In the genomic region with DNA sequence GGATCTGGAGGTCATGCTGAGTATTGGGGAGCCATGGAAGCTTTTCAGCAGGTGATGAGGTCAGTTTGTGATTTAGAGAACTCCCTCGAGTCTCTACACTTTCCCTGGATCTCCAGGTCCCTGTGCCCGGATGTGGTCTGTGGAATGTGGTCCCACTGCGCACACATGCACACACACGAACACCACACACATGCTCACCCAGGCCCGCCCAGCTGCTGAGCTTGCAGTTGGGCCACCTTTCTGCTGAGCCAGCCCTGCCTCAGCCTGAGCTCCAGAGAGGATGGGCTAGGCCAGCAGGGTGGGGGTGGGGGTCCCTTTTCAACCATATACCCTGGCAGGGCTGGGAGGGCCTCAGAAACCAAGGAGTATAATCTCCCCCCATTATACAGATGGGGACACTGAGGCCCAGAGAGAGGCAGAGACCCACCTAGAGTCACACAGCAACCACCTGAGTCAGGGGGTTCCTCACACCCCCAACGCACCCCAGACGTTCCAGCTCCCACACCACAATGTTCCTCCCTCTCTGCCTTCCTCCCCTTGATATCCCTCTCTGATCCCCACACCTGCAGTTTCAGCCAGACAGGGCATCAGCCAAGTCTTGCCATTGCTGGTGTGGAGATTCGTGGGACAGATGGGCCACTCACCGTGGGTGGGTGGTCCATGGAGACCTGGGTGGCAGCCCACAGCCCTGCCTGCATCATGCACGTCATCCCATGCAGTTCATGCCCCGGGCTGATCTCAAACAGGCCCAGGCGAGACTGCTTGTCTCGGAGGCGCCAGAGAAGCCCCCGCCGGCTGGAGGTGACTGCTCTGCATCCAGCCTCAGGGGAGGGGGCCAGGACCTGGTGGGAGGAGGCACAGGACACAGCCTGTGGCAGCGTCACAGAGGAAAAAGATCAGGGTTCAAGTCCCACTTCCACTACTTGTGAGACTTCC, we compare ENCODE assay signal across 1 cellular context.
TF ChIP-seq lines count a peak whose summit lies in the region.

No MANE protein-coding gene starts in this region.

TF ChIP-seq in K562, 482 proteins besides CTCF, POLR2A, EP300 and RAD21:
- peak; percentile 12; the same call in 1 of the 2 replicates for TF ChIP-seq POLR2AphosphoS5 (IDR thresholded peaks at IDR 0.05; ENCODE audit: control insufficient read depth, insufficient read depth, low read depth, low read length)
- TF ChIP-seq ELF4 (CRISPR knock-in tag; IDR thresholded peaks at IDR 0.05): no peak
- TF ChIP-seq, protein P1, sequence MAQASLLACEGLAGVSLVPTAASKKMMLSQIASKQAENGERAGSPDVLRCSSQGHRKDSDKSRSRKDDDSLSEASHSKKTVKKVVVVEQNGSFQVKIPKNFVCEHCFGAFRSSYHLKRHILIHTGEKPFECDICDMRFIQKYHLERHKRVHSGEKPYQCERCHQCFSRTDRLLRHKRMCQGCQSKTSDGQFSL (CRISPR knock-in tag; IDR thresholded peaks at IDR 0.05): 0 out of 2 replicates have a peak, but pooled peaks have one; percentile 25
- TF ChIP-seq, protein P1 (tag; IDR thresholded peaks at IDR 0.05): no peak
- TF ChIP-seq ZNF143 (CRISPR knock-in tag; IDR thresholded peaks at IDR 0.05): no peak
- TF ChIP-seq BCOR (IDR thresholded peaks at IDR 0.05): peak; percentile 86
- peak; percentile 31; the same call in 1 of the 2 replicates for TF ChIP-seq SUPT5H (IDR thresholded peaks at IDR 0.05)
- TF ChIP-seq RBM25 (IDR thresholded peaks at IDR 0.05; ENCODE audit: low read depth, low read length, severe bottlenecking): peak; percentile 69
- TF ChIP-seq POLR2G (IDR thresholded peaks at IDR 0.05; ENCODE audit: low read depth, low read length): peak; percentile 78
- TF ChIP-seq SMARCA5 (IDR thresholded peaks at IDR 0.05): 0 out of 2 replicates have a peak, but pooled peaks have one; percentile 43
- TF ChIP-seq, protein P2, sequence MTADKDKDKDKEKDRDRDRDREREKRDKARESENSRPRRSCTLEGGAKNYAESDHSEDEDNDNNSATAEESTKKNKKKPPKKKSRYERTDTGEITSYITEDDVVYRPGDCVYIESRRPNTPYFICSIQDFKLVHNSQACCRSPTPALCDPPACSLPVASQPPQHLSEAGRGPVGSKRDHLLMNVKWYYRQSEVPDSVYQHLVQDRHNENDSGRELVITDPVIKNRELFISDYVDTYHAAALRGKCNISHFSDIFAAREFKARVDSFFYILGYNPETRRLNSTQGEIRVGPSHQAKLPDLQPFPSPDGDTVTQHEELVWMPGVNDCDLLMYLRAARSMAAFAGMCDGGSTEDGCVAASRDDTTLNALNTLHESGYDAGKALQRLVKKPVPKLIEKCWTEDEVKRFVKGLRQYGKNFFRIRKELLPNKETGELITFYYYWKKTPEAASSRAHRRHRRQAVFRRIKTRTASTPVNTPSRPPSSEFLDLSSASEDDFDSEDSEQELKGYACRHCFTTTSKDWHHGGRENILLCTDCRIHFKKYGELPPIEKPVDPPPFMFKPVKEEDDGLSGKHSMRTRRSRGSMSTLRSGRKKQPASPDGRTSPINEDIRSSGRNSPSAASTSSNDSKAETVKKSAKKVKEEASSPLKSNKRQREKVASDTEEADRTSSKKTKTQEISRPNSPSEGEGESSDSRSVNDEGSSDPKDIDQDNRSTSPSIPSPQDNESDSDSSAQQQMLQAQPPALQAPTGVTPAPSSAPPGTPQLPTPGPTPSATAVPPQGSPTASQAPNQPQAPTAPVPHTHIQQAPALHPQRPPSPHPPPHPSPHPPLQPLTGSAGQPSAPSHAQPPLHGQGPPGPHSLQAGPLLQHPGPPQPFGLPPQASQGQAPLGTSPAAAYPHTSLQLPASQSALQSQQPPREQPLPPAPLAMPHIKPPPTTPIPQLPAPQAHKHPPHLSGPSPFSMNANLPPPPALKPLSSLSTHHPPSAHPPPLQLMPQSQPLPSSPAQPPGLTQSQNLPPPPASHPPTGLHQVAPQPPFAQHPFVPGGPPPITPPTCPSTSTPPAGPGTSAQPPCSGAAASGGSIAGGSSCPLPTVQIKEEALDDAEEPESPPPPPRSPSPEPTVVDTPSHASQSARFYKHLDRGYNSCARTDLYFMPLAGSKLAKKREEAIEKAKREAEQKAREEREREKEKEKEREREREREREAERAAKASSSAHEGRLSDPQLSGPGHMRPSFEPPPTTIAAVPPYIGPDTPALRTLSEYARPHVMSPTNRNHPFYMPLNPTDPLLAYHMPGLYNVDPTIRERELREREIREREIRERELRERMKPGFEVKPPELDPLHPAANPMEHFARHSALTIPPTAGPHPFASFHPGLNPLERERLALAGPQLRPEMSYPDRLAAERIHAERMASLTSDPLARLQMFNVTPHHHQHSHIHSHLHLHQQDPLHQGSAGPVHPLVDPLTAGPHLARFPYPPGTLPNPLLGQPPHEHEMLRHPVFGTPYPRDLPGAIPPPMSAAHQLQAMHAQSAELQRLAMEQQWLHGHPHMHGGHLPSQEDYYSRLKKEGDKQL (CRISPR knock-in tag; IDR thresholded peaks at IDR 0.05; ENCODE audit: borderline replicate concordance): 0 out of 2 replicates have a peak, but pooled peaks have one; percentile 8
- no peak for TF ChIP-seq CEBPG (CRISPR knock-in tag; IDR thresholded peaks at IDR 0.05)
- TF ChIP-seq CEBPG (tag; conservative IDR thresholded peaks at IDR 0.05 in 1 of 2, IDR thresholded peaks at IDR 0.05 in 1 of 2): no peak
- no peak; the same call in 1 of the 2 replicates for TF ChIP-seq ZFX (CRISPR knock-in tag; IDR thresholded peaks at IDR 0.05)
- TF ChIP-seq, protein P3, sequence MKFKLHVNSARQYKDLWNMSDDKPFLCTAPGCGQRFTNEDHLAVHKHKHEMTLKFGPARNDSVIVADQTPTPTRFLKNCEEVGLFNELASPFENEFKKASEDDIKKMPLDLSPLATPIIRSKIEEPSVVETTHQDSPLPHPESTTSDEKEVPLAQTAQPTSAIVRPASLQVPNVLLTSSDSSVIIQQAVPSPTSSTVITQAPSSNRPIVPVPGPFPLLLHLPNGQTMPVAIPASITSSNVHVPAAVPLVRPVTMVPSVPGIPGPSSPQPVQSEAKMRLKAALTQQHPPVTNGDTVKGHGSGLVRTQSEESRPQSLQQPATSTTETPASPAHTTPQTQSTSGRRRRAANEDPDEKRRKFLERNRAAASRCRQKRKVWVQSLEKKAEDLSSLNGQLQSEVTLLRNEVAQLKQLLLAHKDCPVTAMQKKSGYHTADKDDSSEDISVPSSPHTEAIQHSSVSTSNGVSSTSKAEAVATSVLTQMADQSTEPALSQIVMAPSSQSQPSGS (CRISPR knock-in tag; IDR thresholded peaks at IDR 0.05): no peak
- peak; percentile 59; the same call in 1 of the 2 replicates for TF ChIP-seq ZKSCAN1 (IDR thresholded peaks at IDR 0.05; ENCODE audit: low read depth, low read length)
TF ChIP-seq in K562: peak in this region for 9.
